ENCODE assay signal across 30 cellular contexts in the genomic region with DNA sequence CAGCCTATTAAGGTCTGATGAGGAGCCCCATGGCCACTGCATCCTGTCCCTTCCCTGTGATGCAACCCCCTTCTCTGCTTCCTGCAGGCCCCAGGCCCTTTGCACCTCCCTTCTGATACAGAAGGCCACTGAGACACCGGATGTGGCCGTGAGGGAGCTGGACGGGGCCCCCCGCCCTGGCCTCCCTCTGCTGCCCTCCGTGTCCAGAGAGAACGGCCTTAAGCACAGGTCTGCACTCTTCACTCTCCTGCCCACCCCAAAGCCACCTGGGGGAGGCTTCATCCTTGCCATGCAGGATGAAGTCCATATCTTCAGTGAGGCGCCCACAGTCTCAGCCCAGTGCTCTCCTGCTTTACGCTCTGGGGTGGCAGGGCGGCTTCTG.
A peak's percentile ranks its signal among the peaks of the same experiment; 100 is the strongest.
DNase-seq lines count a peak whose midpoint lies in the region; ATAC-seq and TF ChIP-seq lines count a peak whose summit lies in the region.
"Had no signal": no experiment of that assay in that cellular context is flagged by ENCODE, and none has a peak within 500 bp of the region (broad histone marks: within the 10 kb centered on the region; RNA-seq: fewer than 3 reads in every experiment).

No MANE protein-coding gene starts in this region.

- peaks cover 9% of the 10 kb centered on the region for H3K36me3 Mint-ChIP-seq in activated naive CD4-positive, alpha-beta T cell treated with anti-CD3 and anti-CD28 coated beads, Interleukin-2, amount 50 U/mL, for 24 hours
- H3K36me3 Mint-ChIP-seq in activated naive CD4-positive, alpha-beta T cell treated with anti-CD3 and anti-CD28 coated beads, Interleukin-2, amount 10 ng/mL, durations not matched to agents 7 days and 5 days, result peaks cover 58% of the 10 kb centered on the region
- peaks cover 15 to 39% (median 21%) of the 10 kb centered on the region in 3 donors for H3K36me3 Mint-ChIP-seq in immature natural killer cell

- H3K4me3 ChIP-seq in RWPE2 (ENCODE audit: severe bottlenecking) (no peak overlapping the region), right lobe of liver (no peak overlapping the region), spleen (no peak overlapping the region)
- H3K4me3 ChIP-seq: esophagus muscularis mucosa, gastrocnemius medialis, lung, mucosa of descending colon, skin epidermis, thoracic aorta had no signal

- no peaks in the 10 kb centered on the region for H3K27me3 Mint-ChIP-seq in activated naive CD4-positive, alpha-beta T cell treated with anti-CD3 and anti-CD28 coated beads, Interleukin-2, amount 50 U/mL, for 24 hours
- no peaks in the 10 kb centered on the region for H3K27me3 Mint-ChIP-seq in activated naive CD4-positive, alpha-beta T cell treated with anti-CD3 and anti-CD28 coated beads, Interleukin-2, amount 10 ng/mL, durations not matched to agents 7 days and 5 days
- H3K27me3 Mint-ChIP-seq in immature natural killer cell (ENCODE audit: low read depth in 3 of 3), result peaks cover 3 to 22% (median 7%) of the 10 kb centered on the region in 3 donors

- intact Hi-C loops in right lobe of liver (cut with DNase I), result no loop called here
- intact Hi-C loops in spleen (cut with DNase I; ENCODE audit: low total_unique reads), result no loop called here

- no peak for DNase-seq in activated naive CD4-positive, alpha-beta T cell treated with anti-CD3 and anti-CD28 coated beads, Interleukin-2, amount 10 ng/mL, durations not matched to agents 7 days and 5 days
- DNase-seq in RWPE2 (ENCODE audit: low spot score) (peak; percentile 22), right lobe of liver (peak in 2 of 3 donors; percentile 6 to 21), spleen (peak; percentile 62), immature natural killer cell (no peak)
- DNase-seq: ACHN; activated CD4-positive, alpha-beta T cell treated with anti-CD3 and anti-CD28 coated beads, Interleukin-2, amount 50 U/mL, for 4 hours; activated gamma-delta T cell; amniotic stem cell; effector memory CD4-positive, alpha-beta T cell; gastrocnemius medialis; hippocampal formation; mucosa of descending colon; NCI-H1048; NCI-H187; NCI-H2171 treated with DMSO at 0.1 percent for 48 hours; NCI-H526 treated with DMSO at 0.1 percent for 48 hours; stimulated activated CD4-positive, alpha-beta T cell treated with anti-CD3 and anti-CD28 coated beads, Interleukin-2, amount 100 ng/mL, for 24 hours had no signal

- H3K4me3 Mint-ChIP-seq in activated naive CD4-positive, alpha-beta T cell treated with anti-CD3 and anti-CD28 coated beads, Interleukin-2, amount 50 U/mL, for 24 hours, result no peak overlapping the region
- H3K4me3 Mint-ChIP-seq in activated naive CD4-positive, alpha-beta T cell treated with anti-CD3 and anti-CD28 coated beads, Interleukin-2, amount 10 ng/mL, durations not matched to agents 7 days and 5 days, result no peak overlapping the region
- H3K4me3 Mint-ChIP-seq in immature natural killer cell, result no peak overlapping the region
- H3K4me3 Mint-ChIP-seq: neural crest cell; T-helper 1 cell treated with Interleukin-12 subunit alpha and Interleukin-12 subunit beta and Interleukin-4 antibody, amounts not matched to agents 30 μg/mL and 1 μg/mL, for 36 hours had no signal

- H3K36me3 ChIP-seq in RWPE2 (ENCODE audit: low read depth), result no peaks in the 10 kb centered on the region
- H3K36me3 ChIP-seq in right lobe of liver, result no peaks in the 10 kb centered on the region
- peaks cover 0 to 100% (median 71%) of the 10 kb centered on the region in 6 donors for H3K36me3 ChIP-seq in spleen
- H3K36me3 ChIP-seq: esophagus muscularis mucosa, gastrocnemius medialis, thoracic aorta had no signal

- H3K9me3 ChIP-seq in RWPE2 (ENCODE audit: severe bottlenecking) (no peaks in the 10 kb centered on the region), right lobe of liver (no peaks in the 10 kb centered on the region), spleen (no peaks in the 10 kb centered on the region)
- H3K9me3 ChIP-seq: esophagus muscularis mucosa, gastrocnemius medialis, mucosa of descending colon, thoracic aorta had no signal

- peaks cover 10% of the 10 kb centered on the region for H3K4me1 ChIP-seq in RWPE2 (ENCODE audit: insufficient read depth, poor library complexity, severe bottlenecking)
- no peaks in the 10 kb centered on the region for H3K4me1 ChIP-seq in right lobe of liver
- no peaks in the 10 kb centered on the region for H3K4me1 ChIP-seq in spleen
- H3K4me1 ChIP-seq: esophagus muscularis mucosa, gastrocnemius medialis had no signal

- no peak overlapping the region for H3K27ac ChIP-seq in RWPE2 (ENCODE audit: poor library complexity, severe bottlenecking)
- H3K27ac ChIP-seq in right lobe of liver, result no peak overlapping the region
- H3K27ac ChIP-seq in spleen, result no peak overlapping the region
- H3K27ac ChIP-seq: esophagus muscularis mucosa, gastrocnemius medialis, HL-60, skin epidermis, thoracic aorta, VCaP had no signal

- WGBS in right lobe of liver (ENCODE audit: insufficient coverage, low coverage, low lambda C conversion rate, missing lambda C conversion rate), result no CpG with 5 or more reads among the region's 9 CpGs
- 88 to 95% (median 91%) methylated on average over 9 of the region's 9 CpGs for WGBS in spleen, 5 donors

- ATAC-seq in RWPE2 (ENCODE audit: low read depth), result no peak
- no peak for ATAC-seq in right lobe of liver
- no peak for ATAC-seq in esophagus mucosa
- no peak for ATAC-seq in GM21367 (IDR thresholded peaks at IDR 0.05; ENCODE audit: unreplicated experiment)
- ATAC-seq: gastrocnemius medialis, HCT116, mucosa of descending colon had no signal

- CTCF ChIA-PET in activated naive CD4-positive, alpha-beta T cell treated with anti-CD3 and anti-CD28 coated beads, Interleukin-2, amount 10 ng/mL, durations not matched to agents 7 days and 5 days (lab: Charles Lee), result no interaction called here

- H3K27me3 ChIP-seq in RWPE2 (ENCODE audit: insufficient read depth, poor library complexity, severe bottlenecking), result no peaks in the 10 kb centered on the region
- no peaks in the 10 kb centered on the region for H3K27me3 ChIP-seq in right lobe of liver
- peaks cover 0 to 18% (median 0%) of the 10 kb centered on the region in 7 donors for H3K27me3 ChIP-seq in spleen (replicated peaks in 1 of 7)

- no peak for TF ChIP-seq POLR2A in right lobe of liver (IDR thresholded peaks at IDR 0.05)
- no peak for TF ChIP-seq POLR2A in spleen (IDR thresholded peaks at IDR 0.05)

- TF ChIP-seq CTCF in RWPE2 (IDR thresholded peaks at IDR 0.05; ENCODE audit: poor library complexity, severe bottlenecking) (no peak), right lobe of liver (IDR thresholded peaks at IDR 0.05) (no peak), spleen (IDR thresholded peaks at IDR 0.05 in 8 of 11, conservative IDR thresholded peaks at IDR 0.05 in 3 of 11) (no peak)

- no peaks in the 10 kb centered on the region for H3K9me3 Mint-ChIP-seq in activated naive CD4-positive, alpha-beta T cell treated with anti-CD3 and anti-CD28 coated beads, Interleukin-2, amount 50 U/mL, for 24 hours
- no peaks in the 10 kb centered on the region for H3K9me3 Mint-ChIP-seq in activated naive CD4-positive, alpha-beta T cell treated with anti-CD3 and anti-CD28 coated beads, Interleukin-2, amount 10 ng/mL, durations not matched to agents 7 days and 5 days
- H3K9me3 Mint-ChIP-seq in immature natural killer cell, result no peaks in the 10 kb centered on the region
- H3K9me3 Mint-ChIP-seq: neural crest cell; T-helper 1 cell treated with Interleukin-12 subunit alpha and Interleukin-12 subunit beta and Interleukin-4 antibody, amounts not matched to agents 30 μg/mL and 1 μg/mL, for 36 hours had no signal

- H3K4me1 Mint-ChIP-seq in activated naive CD4-positive, alpha-beta T cell treated with anti-CD3 and anti-CD28 coated beads, Interleukin-2, amount 50 U/mL, for 24 hours, result peaks cover 7% of the 10 kb centered on the region
- H3K4me1 Mint-ChIP-seq in activated naive CD4-positive, alpha-beta T cell treated with anti-CD3 and anti-CD28 coated beads, Interleukin-2, amount 10 ng/mL, durations not matched to agents 7 days and 5 days, result no peaks in the 10 kb centered on the region
- H3K4me1 Mint-ChIP-seq in immature natural killer cell, result peaks cover 0 to 2% of the 10 kb centered on the region in 2 donors
- H3K4me1 Mint-ChIP-seq: neural crest cell had no signal

- peak overlapping the region; percentile 46 for H3K27ac Mint-ChIP-seq in activated naive CD4-positive, alpha-beta T cell treated with anti-CD3 and anti-CD28 coated beads, Interleukin-2, amount 50 U/mL, for 24 hours
- no peak overlapping the region for H3K27ac Mint-ChIP-seq in activated naive CD4-positive, alpha-beta T cell treated with anti-CD3 and anti-CD28 coated beads, Interleukin-2, amount 10 ng/mL, durations not matched to agents 7 days and 5 days
- peak overlapping the region in 2 of 6 donors; percentile 26 to 57 for H3K27ac Mint-ChIP-seq in immature natural killer cell
- H3K27ac Mint-ChIP-seq: T-helper 1 cell treated with Interleukin-12 subunit alpha and Interleukin-12 subunit beta and Interleukin-4 antibody, amounts not matched to agents 30 μg/mL and 1 μg/mL, for 36 hours had no signal

Comparison
In these comparisons a context has a peak if more than half of its experiments do, and no peak if none do; other contexts are left out.
1. DNase-seq: peak in RWPE2 (single experiment), right lobe of liver (2 of 3) and spleen (single experiment); none in activated naive CD4-positive, alpha-beta T cell treated with anti-CD3 and anti-CD28 coated beads, Interleukin-2, amount 10 ng/mL, durations not matched to agents 7 days and 5 days (single experiment) and immature natural killer cell (0 of 3).